ENCODE assay signal across 20 cellular contexts in the genomic region with DNA sequence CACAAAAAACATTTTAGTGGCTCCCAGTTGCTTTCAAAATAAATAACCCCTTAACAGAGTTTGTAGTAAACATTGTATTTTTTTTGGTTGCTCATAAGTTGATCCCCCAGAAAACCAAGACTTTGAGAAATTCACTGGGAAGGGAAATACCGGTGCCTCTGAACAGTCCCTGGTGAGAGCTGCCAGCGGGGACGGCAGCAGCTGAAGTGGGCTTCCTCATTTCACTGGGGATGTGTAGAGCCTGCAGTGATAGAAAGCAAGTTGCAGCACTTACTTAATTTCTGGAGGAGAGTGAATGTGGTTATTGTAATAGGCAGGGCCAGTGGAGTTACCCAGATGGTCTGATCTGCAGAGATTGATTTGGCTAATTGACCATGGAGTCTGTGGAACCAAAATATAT. TPM values are rescaled to one million over a fixed set of nuclear protein-coding genes. Genes with fewer than 3 reads are reported as not detected.
DNase-seq lines count a peak whose midpoint lies in the region; ATAC-seq, FAIRE-seq and TF ChIP-seq lines count a peak whose summit lies in the region.
"Had no signal": no experiment of that assay in that cellular context is flagged by ENCODE, and none has a peak within 500 bp of the region (broad histone marks: within the 10 kb centered on the region; RNA-seq: fewer than 3 reads in every experiment).

No MANE protein-coding gene starts in this region.

- H3K36me3 ChIP-seq in K562 (ENCODE audit: control insufficient read depth, insufficient read depth, low read length), result no peaks in the 10 kb centered on the region
- H3K36me3 ChIP-seq in upper lobe of right lung, result no peaks in the 10 kb centered on the region

- CTCF ChIA-PET in K562 (lab: Yijun Ruan, JAX; ENCODE audit: low intra/inter-chr PET ratio), result no interaction called here

- DNase-seq in KBM-7 (peak; percentile 31), NOMO-1 treated with DMSO at 0.1 percent for 48 hours (lab: John Stamatoyannopoulos, UW; ENCODE audit: unreplicated experiment) (peak; percentile 51), K562 (ENCODE audit: extremely low read depth in 1 of 4, low spot score in 3 of 4) (no peak), upper lobe of right lung (no peak), anterior cingulate cortex (lab: John Stamatoyannopoulos, UW) (no peak)
- DNase-seq: Calu3; CD4-positive, alpha-beta memory T cell; DMS79 treated with DMSO at 0.1 percent for 48 hours; IMR-90; NCI-H1092; NCI-H146; NCI-H2081 treated with DMSO at 0.1 percent for 48 hours; NCI-H510A; Right ventricle myocardium superior; T-helper 2 cell had no signal

- intact Hi-C loops in K562 (cut with micrococcal nuclease) (no loop called here), upper lobe of right lung (cut with DNase I) (no loop called here)

- BruUV-seq in K562 (replicated peaks; lab: Mats Ljungman, UMichigan), result no TSS peak

- POLR2A ChIA-PET in K562 (lab: Yijun Ruan, JAX), result interaction anchor here (2.6 kb wide), 1 partner anchor 9 kb away, joined by 14 read pairs; no protein-coding TSS in a partner anchor

- H3K4me2 ChIP-seq in K562 (ENCODE audit: insufficient read depth, low read length), result no peak overlapping the region

- no peaks in the 10 kb centered on the region for H4K20me1 ChIP-seq in K562 (replicated peaks; ENCODE audit: control insufficient read depth, insufficient read depth, low read length)

- no peak for FAIRE-seq in K562 (lab: Jason Lieb, UNC)
- FAIRE-seq: GM18507, RCC 7860 had no signal

- H3K9ac ChIP-seq in K562 (ENCODE audit: insufficient read depth in 1 of 2, low read depth in 2 of 2, low read length in 2 of 2), result no peak overlapping the region

- no peak for TF ChIP-seq EP300 in K562 (IDR thresholded peaks at IDR 0.05; ENCODE audit: low read length)

- no peak for TF ChIP-seq RAD21 in K562 (CRISPR knock-in tag; conservative IDR thresholded peaks at IDR 0.05 in 1 of 2, IDR thresholded peaks at IDR 0.05 in 1 of 2)

- H3K27me3 ChIP-seq in K562 (ENCODE audit: control insufficient read depth in 2 of 2, insufficient read depth in 2 of 2, low read length in 2 of 2) (no peaks in the 10 kb centered on the region), upper lobe of right lung (no peaks in the 10 kb centered on the region)

- H2AFZ ChIP-seq in K562 (ENCODE audit: low read depth, low read length), result no peak overlapping the region

- no peaks in the 10 kb centered on the region for H3K9me1 ChIP-seq in K562 (ENCODE audit: control insufficient read depth, insufficient read depth, low read length)

- H3K4me3 ChIP-seq in K562, result no peak overlapping the region
- H3K4me3 ChIP-seq in upper lobe of right lung, result no peak overlapping the region

- WGBS in K562 (ENCODE audit: insufficient coverage, low coverage, missing lambda C conversion rate), result 48% methylated on average over 3 of the region's 3 CpGs

- TF ChIP-seq POLR2A in K562 (conservative IDR thresholded peaks at IDR 0.05), result no peak

- TF ChIP-seq CTCF in K562 (IDR thresholded peaks at IDR 0.05 in 2 of 3, conservative IDR thresholded peaks at IDR 0.05 in 1 of 3; ENCODE audit: insufficient read depth in 2 of 3, low read depth in 1 of 3, low read length in 3 of 3), result no peak
- no peak for TF ChIP-seq CTCF in upper lobe of right lung (IDR thresholded peaks at IDR 0.05)

- H3K79me2 ChIP-seq in K562 (ENCODE audit: control insufficient read depth, insufficient read depth, low read length), result no peaks in the 10 kb centered on the region

- H3K27ac ChIP-seq in K562 (ENCODE audit: extremely low read depth, low read depth, low read length), result no peak overlapping the region
- no peak overlapping the region for H3K27ac ChIP-seq in upper lobe of right lung

- in situ Hi-C loops in KBM-7 (cut with MboI; ENCODE audit: low pct_unique_long_range_greater_than_20kb, low sequenced_read_pairs), result no loop called here
- in situ Hi-C loops in K562 (cut with MboI), result no loop called here

- H3K9me3 ChIP-seq in K562 (replicated peaks; ENCODE audit: control insufficient read depth, insufficient read depth, low read depth, low read length) (no peaks in the 10 kb centered on the region), upper lobe of right lung (no peaks in the 10 kb centered on the region)

- ATAC-seq in K562 (no peak), upper lobe of right lung (peak; percentile 41), GM21576 (IDR thresholded peaks at IDR 0.05; ENCODE audit: unreplicated experiment) (no peak), HG02981 (IDR thresholded peaks at IDR 0.05; ENCODE audit: unreplicated experiment) (no peak)

- H3K4me1 ChIP-seq in K562 (replicated peaks in 1 of 2; ENCODE audit: control insufficient read depth in 2 of 2, insufficient read depth in 2 of 2, low read length in 2 of 2) (no peaks in the 10 kb centered on the region; a peak in 1 of 5 replicates), upper lobe of right lung (no peaks in the 10 kb centered on the region)

TF ChIP-seq in K562, 482 proteins besides CTCF, POLR2A, EP300 and RAD21:
- peak; percentile 19; the same call in 1 of the 2 replicates for TF ChIP-seq SPI1 (IDR thresholded peaks at IDR 0.05; ENCODE audit: borderline replicate concordance, low read depth, low read length)
- TF ChIP-seq NR3C1 (CRISPR knock-in tag; IDR thresholded peaks at IDR 0.05), result no peak
- TF ChIP-seq ETV1 (tag; conservative IDR thresholded peaks at IDR 0.05; ENCODE audit: low read depth), result no peak

RNA-seq across cellular contexts. Expression of a gene that starts 18.6 kb away (rescaled TPM):
- 1.5 TPM in 1 of 2 replicates, not detected in the other for total RNA-seq in K562 (2011; cell fraction: chromatin; rRNA removed; ENCODE audit: low replicate concordance)
- total RNA-seq in K562 (2011; cell fraction: nucleolus; rRNA removed), result 0.26 and 1.2 TPM in 2 replicates
- 0.22 TPM in 1 of 2 replicates, not detected in the other for total RNA-seq in K562 (2011; cell fraction: nucleoplasm; rRNA removed)
- total RNA-seq in K562 (2014; rRNA removed) (not detected in 2 replicates), K562 (2014; rRNA removed; fragmentation: Illumina TruSeq; extraction: Trizol) (not detected in 2 replicates), K562 (2015; rRNA removed; fragmentation: Illumina TruSeq; extraction: Trizol) (not detected in 2 replicates), K562 (2021) (not detected in 2 replicates), upper lobe of right lung (not detected)
- polyA plus RNA-seq in K562 (2011; rRNA removed) (0.31 and 0.50 TPM in 2 replicates), K562 (2014; fragmentation: Illumina TruSeq; extraction: Trizol) (not detected in 2 replicates), K562 (2014; fragmentation: Nextera tagmentation; extraction: Ambion mirVana) (under 1 TPM in 1 of 2 experiments, not detected in 1; 0.03 TPM), K562 (2014; rRNA removed) (not detected in 2 replicates)
- 0.47 and 0.81 TPM in 2 replicates for polyA plus RNA-seq in K562 (2011; cell fraction: cytosol; rRNA removed)
- polyA plus RNA-seq in K562 (2011; cell fraction: nucleus; rRNA removed), result 0.25 and 0.57 TPM in 2 replicates
- polyA plus RNA-seq in K562 (2012), result 0.03 and 0.20 TPM in 2 replicates
- 0.09 and 2.6 TPM in 2 replicates for polyA minus RNA-seq in K562 (2011; rRNA and poly(A)+ RNA removed)
- 1.7 TPM in 1 of 2 replicates, not detected in the other for polyA minus RNA-seq in K562 (2011; cell fraction: cytosol; rRNA and poly(A)+ RNA removed)
- polyA minus RNA-seq in K562 (2011; cell fraction: nucleus; rRNA and poly(A)+ RNA removed), result not detected in 2 replicates
- total RNA-seq: Calu3; CD4-positive, alpha-beta memory T cell; H4 had no signal
- polyA plus RNA-seq: CD4-positive, alpha-beta memory T cell had no signal

RNA-seq across cellular contexts. Expression of a gene that starts 24.2 kb away (rescaled TPM):
- total RNA-seq in K562 (2011; cell fraction: chromatin; rRNA removed; ENCODE audit: low replicate concordance), result 49.0 and 82.5 TPM in 2 replicates
- 38.9 and 51.6 TPM in 2 replicates for total RNA-seq in K562 (2011; cell fraction: nucleolus; rRNA removed)
- total RNA-seq in K562 (2011; cell fraction: nucleoplasm; rRNA removed), result 46.1 and 57.6 TPM in 2 replicates
- total RNA-seq in K562 (2014; rRNA removed), result 10.6 and 10.9 TPM in 2 replicates
- total RNA-seq in K562 (2014; rRNA removed; fragmentation: Illumina TruSeq; extraction: Trizol), result 3.4 and 3.7 TPM in 2 replicates
- 3.6 and 5.2 TPM in 2 replicates for total RNA-seq in K562 (2015; rRNA removed; fragmentation: Illumina TruSeq; extraction: Trizol)
- 21.1 TPM in 2 replicates for total RNA-seq in K562 (2021)
- polyA plus RNA-seq in K562 (2011; rRNA removed), result 1.2 and 2.6 TPM in 2 replicates
- 2.2 and 2.4 TPM in 2 replicates for polyA plus RNA-seq in K562 (2011; cell fraction: cytosol; rRNA removed)
- 10.3 and 11.6 TPM in 2 replicates for polyA plus RNA-seq in K562 (2011; cell fraction: nucleus; rRNA removed)
- 12.8 and 15.5 TPM in 2 replicates for polyA plus RNA-seq in K562 (2012)
- 6.3 and 9.6 TPM in 2 replicates for polyA plus RNA-seq in K562 (2014; fragmentation: Illumina TruSeq; extraction: Trizol)
- under 1 TPM; 0.84 to 0.97 TPM for polyA plus RNA-seq in K562 (2014; fragmentation: Nextera tagmentation; extraction: Ambion mirVana)
- 5.6 and 6.9 TPM in 2 replicates for polyA plus RNA-seq in K562 (2014; rRNA removed)
- 9.5 and 10.3 TPM in 2 replicates for polyA minus RNA-seq in K562 (2011; rRNA and poly(A)+ RNA removed)
- polyA minus RNA-seq in K562 (2011; cell fraction: cytosol; rRNA and poly(A)+ RNA removed), result 10.8 and 14.7 TPM in 2 replicates
- polyA minus RNA-seq in K562 (2011; cell fraction: nucleus; rRNA and poly(A)+ RNA removed), result 17.6 and 19.1 TPM in 2 replicates
- total RNA-seq in upper lobe of right lung, result 60.4 TPM

Comparison
In these comparisons a context has a peak if more than half of its experiments do, and no peak if none do; other contexts are left out.
1. DNase-seq: peak in KBM-7 (single experiment) and NOMO-1 treated with DMSO at 0.1 percent for 48 hours (single experiment); none in K562 (0 of 4), upper lobe of right lung (single experiment) and anterior cingulate cortex (0 of 58).